In the genomic region with DNA sequence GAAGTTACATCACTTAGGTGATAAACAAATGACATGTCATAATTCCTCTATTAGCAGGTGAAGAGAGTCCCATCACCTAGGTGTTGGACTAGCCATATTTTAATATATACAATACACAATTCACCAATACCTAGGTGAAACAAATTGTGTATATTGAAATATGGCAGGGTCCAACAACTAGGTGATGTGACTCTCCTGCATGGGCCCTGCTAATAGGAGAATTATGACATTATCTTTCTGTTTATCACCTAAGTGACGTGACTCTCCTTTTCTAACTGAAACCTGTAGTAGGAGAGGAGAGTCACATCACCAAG, we compare ENCODE assay signal across 10 cellular contexts.
"Had no signal": no experiment of that assay in that cellular context is flagged by ENCODE, and none has a peak within 500 bp of the region (broad histone marks: within the 10 kb centered on the region; RNA-seq: fewer than 3 reads in every experiment).

No MANE protein-coding gene starts in this region.

- H3K27ac Mint-ChIP-seq: GM23338, H9, HFFc6 had no signal

- ATAC-seq: GM23338, HCT116 had no signal

- H3K4me2 ChIP-seq: GM23338 had no signal

- H3K36me3 ChIP-seq: HAP-1 had no signal

- H3K4me3 ChIP-seq: GM23248, GM23338, HAP-1 had no signal

- H3K27ac ChIP-seq: GM23248 had no signal

- H3K4me1 ChIP-seq: HAP-1 had no signal

- H3K9me3 Mint-ChIP-seq: GM23338, H9 had no signal

- FAIRE-seq: H54 had no signal

- H2AFZ ChIP-seq: GM23248, GM23338 had no signal

- H3K4me3 Mint-ChIP-seq: GM23338, H9, HFFc6 had no signal

- DNase-seq: GM23248, GOT3, H7, H9, HCEC 1CT, HFFc6 had no signal

- H3K9ac ChIP-seq: GM23248 had no signal
